ENCODE assay signal across 17 cellular contexts in the genomic region with DNA sequence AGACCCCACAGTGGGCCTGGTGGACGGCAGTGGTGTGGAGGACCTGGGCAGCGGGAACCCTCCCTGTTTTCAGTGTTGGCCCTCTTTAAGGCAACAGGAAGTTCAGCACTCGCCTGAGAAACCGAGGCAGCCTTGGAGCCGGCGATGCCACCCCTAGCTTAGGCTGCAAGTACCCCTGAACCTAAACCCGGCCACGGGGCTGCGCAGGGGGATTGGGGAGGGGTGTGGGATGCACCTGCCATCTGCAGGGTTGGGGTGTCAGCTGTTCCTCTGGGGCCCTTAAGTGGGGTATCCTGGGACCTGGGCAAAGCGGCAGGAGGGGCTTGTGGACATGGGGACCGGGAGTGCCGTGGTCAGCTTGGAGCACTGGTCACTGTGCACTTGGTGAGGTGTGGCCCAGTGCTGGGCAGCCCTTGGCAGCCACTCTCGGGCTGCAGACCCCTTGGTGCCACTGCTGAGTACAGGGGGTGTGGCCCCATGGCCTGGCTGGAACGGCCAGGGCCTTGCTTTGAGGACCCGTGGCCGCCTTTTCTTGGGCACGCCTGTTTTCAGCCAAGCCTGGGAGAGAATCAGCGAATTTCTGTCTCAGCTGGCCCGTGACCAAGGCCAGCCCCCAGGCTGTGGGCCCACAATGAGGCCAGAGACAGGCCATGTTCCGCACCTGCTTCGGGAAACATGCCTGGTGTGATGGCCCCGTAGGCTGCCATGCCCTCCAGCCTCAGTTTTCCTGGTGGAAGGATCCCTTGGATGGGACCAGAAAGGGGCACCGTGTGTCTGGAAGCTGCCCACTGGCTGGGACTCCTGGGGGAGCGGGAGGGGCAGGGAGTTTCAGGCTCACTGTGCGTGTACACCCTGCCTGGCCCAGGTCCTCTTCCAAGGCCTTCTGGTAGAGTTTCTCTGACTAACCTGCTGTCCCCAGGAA. TPM values are rescaled to one million over a fixed set of nuclear protein-coding genes. Genes with fewer than 3 reads are reported as not detected.
DNase-seq lines count a peak whose midpoint lies in the region; ATAC-seq and TF ChIP-seq lines count a peak whose summit lies in the region.
"Had no signal": no experiment of that assay in that cellular context is flagged by ENCODE, and none has a peak within 500 bp of the region (broad histone marks: within the 10 kb centered on the region; RNA-seq: fewer than 3 reads in every experiment).

No MANE protein-coding gene starts in this region.

- H3K36me3 Mint-ChIP-seq in activated CD8-positive, alpha-beta memory T cell treated with anti-CD3 and anti-CD28 coated beads, Interleukin-2, amount 10 ng/mL, durations not matched to agents 7 days and 5 days = peaks cover 22% of the 10 kb centered on the region
- peaks cover 12% of the 10 kb centered on the region for H3K36me3 Mint-ChIP-seq in neural crest cell (ENCODE audit: low read depth)

- no peak for TF ChIP-seq CTCF in neural crest cell (conservative IDR thresholded peaks at IDR 0.05)

- no peak overlapping the region for H3K4me3 Mint-ChIP-seq in activated CD8-positive, alpha-beta memory T cell treated with anti-CD3 and anti-CD28 coated beads, Interleukin-2, amount 10 ng/mL, durations not matched to agents 7 days and 5 days
- peak overlapping the region; percentile 77 for H3K4me3 Mint-ChIP-seq in neural crest cell
- H3K4me3 Mint-ChIP-seq: activated CD4-positive, alpha-beta memory T cell treated with anti-CD3 and anti-CD28 coated beads, Interleukin-2, amount 10 ng/mL, durations not matched to agents 7 days and 5 days; activated naive CD4-positive, alpha-beta T cell treated with anti-CD3 and anti-CD28 coated beads for 36 hours; activated T-cell treated with anti-CD3 and anti-CD28 coated beads, Interleukin-2, amount 50 U/mL, for 24 hours had no signal

- POLR2A ChIA-PET in HEK293T (lab: Yijun Ruan, JAX) = interaction anchor here (1.0 to 1.9 kb wide), 3 partner anchors 12 to 24 kb away, joined by 3 to 9 read pairs (median 6); partner anchors contain the start of genes ARL16 and HGS

- no peak overlapping the region for H3K27ac Mint-ChIP-seq in activated CD8-positive, alpha-beta memory T cell treated with anti-CD3 and anti-CD28 coated beads, Interleukin-2, amount 10 ng/mL, durations not matched to agents 7 days and 5 days
- no peak overlapping the region for H3K27ac Mint-ChIP-seq in neural crest cell (ENCODE audit: unreplicated experiment)
- H3K27ac Mint-ChIP-seq: activated CD4-positive, alpha-beta memory T cell treated with anti-CD3 and anti-CD28 coated beads, Interleukin-2, amount 10 ng/mL, durations not matched to agents 7 days and 5 days; activated naive CD4-positive, alpha-beta T cell treated with anti-CD3 and anti-CD28 coated beads for 36 hours; nephron had no signal

- peak; percentile 15 for DNase-seq in activated CD8-positive, alpha-beta memory T cell treated with anti-CD3 and anti-CD28 coated beads, Interleukin-2, amount 50 U/mL, for 4 hours
- DNase-seq in activated CD8-positive, alpha-beta memory T cell treated with anti-CD3 and anti-CD28 coated beads, Interleukin-2, amount 10 ng/mL, durations not matched to agents 7 days and 5 days = no peak
- DNase-seq in HEK293T (ENCODE audit: extremely low spot score) = no peak
- DNase-seq in neural crest cell (ENCODE audit: low read depth, low spot score) = no peak
- DNase-seq in glomerular visceral epithelial cell (ENCODE audit: extremely low spot score) = no peak
- DNase-seq: activated CD4-positive, alpha-beta memory T cell treated with anti-CD3 and anti-CD28 coated beads, Interleukin-2, amount 10 ng/mL, durations not matched to agents 7 days and 5 days; activated CD4-positive, CD25-positive, alpha-beta regulatory T cell; activated naive CD4-positive, alpha-beta T cell treated with anti-CD3 and anti-CD28 coated beads for 36 hours; activated T-cell treated with anti-CD3 and anti-CD28 coated beads, Interleukin-2, amount 50 U/mL, for 24 hours; amniotic stem cell; NCI-H146; NCI-H2171; NCI-H524 had no signal

- no peaks in the 10 kb centered on the region for H3K27me3 Mint-ChIP-seq in activated CD8-positive, alpha-beta memory T cell treated with anti-CD3 and anti-CD28 coated beads, Interleukin-2, amount 10 ng/mL, durations not matched to agents 7 days and 5 days
- H3K27me3 Mint-ChIP-seq in neural crest cell (ENCODE audit: low read depth) = peaks cover 27% of the 10 kb centered on the region
- H3K27me3 Mint-ChIP-seq: activated CD4-positive, alpha-beta memory T cell treated with anti-CD3 and anti-CD28 coated beads, Interleukin-2, amount 10 ng/mL, durations not matched to agents 7 days and 5 days; activated T-cell treated with anti-CD3 and anti-CD28 coated beads, Interleukin-2, amount 50 U/mL, for 24 hours had no signal

- CTCF ChIA-PET in activated CD8-positive, alpha-beta memory T cell treated with anti-CD3 and anti-CD28 coated beads, Interleukin-2, amount 10 ng/mL, durations not matched to agents 7 days and 5 days (lab: Charles Lee) = interaction anchor here (1.6 kb wide), 1 partner anchor 32 kb away, joined by 4 read pairs; no protein-coding TSS in a partner anchor
- CTCF ChIA-PET in HEK293T (lab: Yijun Ruan, JAX) = no interaction called here

- no peaks in the 10 kb centered on the region for H3K9me3 Mint-ChIP-seq in activated CD8-positive, alpha-beta memory T cell treated with anti-CD3 and anti-CD28 coated beads, Interleukin-2, amount 10 ng/mL, durations not matched to agents 7 days and 5 days (ENCODE audit: low read depth)
- no peaks in the 10 kb centered on the region for H3K9me3 Mint-ChIP-seq in neural crest cell
- H3K9me3 Mint-ChIP-seq: activated CD4-positive, alpha-beta memory T cell treated with anti-CD3 and anti-CD28 coated beads, Interleukin-2, amount 10 ng/mL, durations not matched to agents 7 days and 5 days; activated naive CD4-positive, alpha-beta T cell treated with anti-CD3 and anti-CD28 coated beads for 36 hours; activated T-cell treated with anti-CD3 and anti-CD28 coated beads, Interleukin-2, amount 50 U/mL, for 24 hours; nephron; type B pancreatic cell had no signal

- no peak for ATAC-seq in activated CD8-positive, alpha-beta memory T cell treated with anti-CD3 and anti-CD28 coated beads, Interleukin-2, amount 10 ng/mL, durations not matched to agents 7 days and 5 days
- no peak for ATAC-seq in GM21737 (IDR thresholded peaks at IDR 0.05; ENCODE audit: unreplicated experiment)
- ATAC-seq: gastroesophageal sphincter had no signal

- H3K4me1 Mint-ChIP-seq in activated CD8-positive, alpha-beta memory T cell treated with anti-CD3 and anti-CD28 coated beads, Interleukin-2, amount 10 ng/mL, durations not matched to agents 7 days and 5 days = peaks cover 34% of the 10 kb centered on the region
- H3K4me1 Mint-ChIP-seq in neural crest cell = peaks cover 14% of the 10 kb centered on the region

TF ChIP-seq in HEK293T, 16 proteins besides CTCF, POLR2A, EP300 and RAD21:
- TF ChIP-seq BHLHE40 (IDR thresholded peaks at IDR 0.05; ENCODE audit: borderline replicate concordance) (no peak), HDGF (IDR thresholded peaks at IDR 0.05; ENCODE audit: borderline replicate concordance) (peak; percentile 18; the same call in 1 of the 2 replicates)

RNA-seq across cellular contexts. Expression of gene SLC25A10, which starts 4.1 kb away (rescaled TPM):
- total RNA-seq in activated CD8-positive, alpha-beta memory T cell treated with anti-CD3 and anti-CD28 coated beads, Interleukin-2, amount 10 ng/mL, durations not matched to agents 7 days and 5 days = 10 to 100 TPM; 32.8 to 40.1 TPM
- total RNA-seq in neural crest cell = 27.1 and 28.8 TPM in 2 replicates

RNA-seq across cellular contexts. Expression of gene MRPL12, which starts 4.8 kb away (rescaled TPM):
- total RNA-seq in activated CD8-positive, alpha-beta memory T cell treated with anti-CD3 and anti-CD28 coated beads, Interleukin-2, amount 10 ng/mL, durations not matched to agents 7 days and 5 days = 100 to 1,000 TPM; 102 to 126 TPM
- total RNA-seq in neural crest cell = 106 TPM in 2 replicates

RNA-seq across cellular contexts. Expression of gene HGS, which starts 24.2 kb away (rescaled TPM):
- 100 to 1,000 TPM; 145 to 159 TPM for total RNA-seq in activated CD8-positive, alpha-beta memory T cell treated with anti-CD3 and anti-CD28 coated beads, Interleukin-2, amount 10 ng/mL, durations not matched to agents 7 days and 5 days
- 103 and 108 TPM in 2 replicates for total RNA-seq in neural crest cell

RNA-seq across cellular contexts. Expression of gene ARL16, which starts 24.4 kb away (rescaled TPM):
- total RNA-seq in activated CD8-positive, alpha-beta memory T cell treated with anti-CD3 and anti-CD28 coated beads, Interleukin-2, amount 10 ng/mL, durations not matched to agents 7 days and 5 days = 10 to 100 TPM; 14.9 to 15.4 TPM
- total RNA-seq in neural crest cell = 51.0 and 53.7 TPM in 2 replicates

RNA-seq across cellular contexts. Expression of gene CCDC137, which starts 41.4 kb away (rescaled TPM):
- 10 to 100 TPM; 37.4 to 42.3 TPM for total RNA-seq in activated CD8-positive, alpha-beta memory T cell treated with anti-CD3 and anti-CD28 coated beads, Interleukin-2, amount 10 ng/mL, durations not matched to agents 7 days and 5 days
- 37.0 and 38.3 TPM in 2 replicates for total RNA-seq in neural crest cell
